ENCODE assay signal across 15 cellular contexts in the genomic region with DNA sequence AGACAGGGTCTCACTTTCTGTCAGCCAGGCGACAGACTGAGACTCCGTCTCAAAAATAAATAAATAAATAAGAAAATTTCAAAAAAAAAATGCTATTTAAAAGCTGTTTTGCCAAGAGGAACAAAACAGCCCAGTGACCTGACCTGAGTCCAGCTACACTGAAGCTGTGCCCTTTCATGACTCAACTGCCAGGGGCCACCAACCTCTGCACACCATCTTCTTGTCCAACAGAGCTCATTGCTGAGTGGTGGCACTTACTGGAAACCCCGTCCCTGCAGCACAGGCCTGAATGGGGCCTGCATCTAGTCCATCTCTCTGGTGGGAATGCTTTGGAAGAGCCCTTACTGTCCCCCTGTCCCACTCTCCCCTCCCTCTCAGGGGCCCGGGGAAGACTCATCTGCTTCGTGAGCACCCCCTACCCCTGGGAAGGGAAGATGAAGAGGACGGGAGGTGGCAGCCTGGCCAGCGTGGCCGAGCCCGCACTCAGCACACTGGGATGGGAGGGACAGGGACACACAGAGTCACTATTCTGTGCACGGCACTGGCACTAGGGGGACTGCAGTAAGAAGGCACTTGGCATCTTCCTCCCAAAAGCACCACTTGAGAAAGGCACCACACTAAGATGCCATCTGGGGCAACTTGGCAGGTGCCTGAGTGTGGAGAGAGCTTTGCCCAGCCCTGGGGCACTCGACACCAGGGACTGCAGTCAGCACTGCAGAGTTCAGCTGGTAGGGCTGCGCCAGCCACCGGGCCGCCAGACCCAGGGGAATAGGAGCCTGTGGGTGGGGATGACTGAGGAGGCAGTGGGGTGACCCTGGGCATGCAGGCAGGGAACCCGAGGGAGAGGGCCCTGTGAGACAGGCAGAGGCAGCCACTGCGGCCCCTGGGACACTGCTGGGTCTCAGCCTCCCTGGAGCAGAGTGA. TPM values are rescaled to one million over a fixed set of nuclear protein-coding genes. Genes with fewer than 3 reads are reported as not detected.
A peak's percentile ranks its signal among the peaks of the same experiment; 100 is the strongest.
DNase-seq lines count a peak whose midpoint lies in the region; TF ChIP-seq lines count a peak whose summit lies in the region.
"Had no signal": no experiment of that assay in that cellular context is flagged by ENCODE, and none has a peak within 500 bp of the region (broad histone marks: within the 10 kb centered on the region; RNA-seq: fewer than 3 reads in every experiment).

No MANE protein-coding gene starts in this region.

- intact Hi-C loops in sigmoid colon (cut with DNase I) = no loop called here

- no peak overlapping the region for H3K9ac ChIP-seq in mesendoderm (ENCODE audit: low read length)
- H3K9ac ChIP-seq: KMS-11 had no signal

- H2BK5ac ChIP-seq in mesendoderm (ENCODE audit: low read length) = no peak overlapping the region

- no peak overlapping the region for H3K56ac ChIP-seq in mesendoderm (ENCODE audit: low read length)

- H4K8ac ChIP-seq in mesendoderm (ENCODE audit: low read depth, low read length) = no peak overlapping the region

- no peak overlapping the region for H3K18ac ChIP-seq in mesendoderm (ENCODE audit: low read length)

- H3K9me3 ChIP-seq in right atrium auricular region (no peaks in the 10 kb centered on the region), sigmoid colon (no peaks in the 10 kb centered on the region)

- peak overlapping the region; percentile 64 to 66 for H3K27ac ChIP-seq in right atrium auricular region
- H3K27ac ChIP-seq in sigmoid colon = peak overlapping the region in 3 of 4 donors; percentile 53 to 80 (median 75)
- H3K27ac ChIP-seq in coronary artery = peak overlapping the region in 1 of 2 donors; percentile 4
- H3K27ac ChIP-seq in mesendoderm (ENCODE audit: low read depth, low read length) = no peak overlapping the region
- H3K27ac ChIP-seq: brain microvascular endothelial cell, KMS-11 had no signal

- H3K4ac ChIP-seq in mesendoderm (ENCODE audit: low read depth, low read length) = no peak overlapping the region

- in situ Hi-C loops in G401 (cut with HindIII; ENCODE audit: low sequenced_read_pairs) = no loop called here

- no peak overlapping the region for H2AK5ac ChIP-seq in mesendoderm (ENCODE audit: low read length)

- H3K79me1 ChIP-seq in mesendoderm (ENCODE audit: low read length) = peaks cover 27% of the 10 kb centered on the region

- H3K23ac ChIP-seq in mesendoderm (ENCODE audit: low read length) = no peak overlapping the region

- H2BK120ac ChIP-seq in mesendoderm (ENCODE audit: low read depth, low read length) = no peak overlapping the region

- H3K79me2 ChIP-seq in mesendoderm (ENCODE audit: control insufficient read depth, insufficient read depth, low read length) = peaks cover 19% of the 10 kb centered on the region

- H3K4me1 ChIP-seq in right atrium auricular region (peaks cover 0 to 82% of the 10 kb centered on the region in 2 donors), sigmoid colon (peaks cover 0 to 75% (median 66%) of the 10 kb centered on the region in 4 donors), mesendoderm (ENCODE audit: control insufficient read depth, low read depth, low read length) (no peaks in the 10 kb centered on the region)

- no peak for TF ChIP-seq POLR2A in sigmoid colon (IDR thresholded peaks at IDR 0.05)

- TF ChIP-seq CTCF in right atrium auricular region (IDR thresholded peaks at IDR 0.05) (no peak), sigmoid colon (IDR thresholded peaks at IDR 0.05) (no peak), coronary artery (IDR thresholded peaks at IDR 0.05) (no peak)

- TF ChIP-seq EP300 in sigmoid colon (IDR thresholded peaks at IDR 0.05) = no peak

- H4K5ac ChIP-seq in mesendoderm (ENCODE audit: low read length) = no peak overlapping the region

- DNase-seq in G401 (ENCODE audit: low spot score) (peak; percentile 97), NCI-H524 treated with DMSO at 0.1 percent for 48 hours (lab: John Stamatoyannopoulos, UW) (peak; percentile 85), right atrium auricular region (ENCODE audit: low spot score) (no peak), sigmoid colon (no peak), coronary artery (ENCODE audit: low spot score) (no peak), 8988T (no peak), mesendoderm (no peak)
- DNase-seq: activated CD4-positive, alpha-beta T cell treated with anti-CD3 and anti-CD28 coated beads, Interleukin-2, amount 50 U/mL, for 48 hours; activated T-cell treated with anti-CD3 and anti-CD28 coated beads, Interleukin-2, amount 50 U/mL, for 4 hours; brain microvascular endothelial cell; DMS153; H9; NCI-H2081; SW 1271 had no signal

- 85 to 86% methylated on average over 16 of the region's 16 CpGs for WGBS in sigmoid colon, 2 donors
- no CpG with 5 or more reads among the region's 16 CpGs for WGBS in mesendoderm (ENCODE audit: extremely low coverage, insufficient coverage, low lambda C conversion rate)

- no peak overlapping the region for H3K4me2 ChIP-seq in mesendoderm (ENCODE audit: low read length)
- H3K4me2 ChIP-seq: KMS-11 had no signal

- H3K4me3 ChIP-seq in right atrium auricular region = no peak overlapping the region
- no peak overlapping the region for H3K4me3 ChIP-seq in sigmoid colon
- H3K4me3 ChIP-seq in coronary artery = no peak overlapping the region
- H3K4me3 ChIP-seq in mesendoderm (ENCODE audit: low read length) = no peak overlapping the region

- H3K27me3 ChIP-seq in right atrium auricular region = no peaks in the 10 kb centered on the region
- H3K27me3 ChIP-seq in sigmoid colon = no peaks in the 10 kb centered on the region
- H3K27me3 ChIP-seq in mesendoderm (ENCODE audit: insufficient read depth, low read length, poor library complexity) = no peaks in the 10 kb centered on the region
- H3K27me3 ChIP-seq: brain microvascular endothelial cell had no signal

- no peak overlapping the region for H2BK15ac ChIP-seq in mesendoderm (replicated peaks; ENCODE audit: low read depth)

- no peaks in the 10 kb centered on the region for H3K36me3 ChIP-seq in right atrium auricular region
- H3K36me3 ChIP-seq in sigmoid colon = peaks cover 0 to 6% (median 0%) of the 10 kb centered on the region in 4 donors
- H3K36me3 ChIP-seq in mesendoderm (ENCODE audit: control insufficient read depth, insufficient read depth, low read length) = no peaks in the 10 kb centered on the region

RNA-seq across cellular contexts. Expression of a gene that starts 13.5 kb away (rescaled TPM):
- total RNA-seq in G401 (2014; rRNA removed; shearing (Covaris generic)) = 11.9 and 15.4 TPM in 2 replicates
- total RNA-seq in right atrium auricular region = 10 to 100 TPM; 39.3 to 53.1 TPM
- total RNA-seq in sigmoid colon = 100 to 1,000 TPM in 2 of 4 donors, 10 to 100 TPM in 2; 86.7 to 120 (median 98.4) TPM
- 10 to 100 TPM; 15.0 to 40.0 (median 16.2) TPM for polyA plus RNA-seq in sigmoid colon
- 10.0 TPM for polyA plus RNA-seq in mesendoderm (2013, experiment 1 of 2)
- 10.3 TPM for polyA plus RNA-seq in mesendoderm (2013, experiment 2 of 2)

RNA-seq across cellular contexts. Expression of a gene that starts 22.1 kb away (rescaled TPM):
- 26.7 and 40.8 TPM in 2 replicates for total RNA-seq in G401 (2014; rRNA removed; shearing (Covaris generic))
- total RNA-seq in right atrium auricular region (10 to 100 TPM; 57.5 to 83.0 TPM), sigmoid colon (10 to 100 TPM; 50.0 to 62.6 (median 62.2) TPM)
- polyA plus RNA-seq in sigmoid colon = 100 to 1,000 TPM in 1 of 3 donors, 10 to 100 TPM in 2; 48.0 to 137 (median 76.3) TPM
- 36.8 TPM for polyA plus RNA-seq in mesendoderm (2013, experiment 1 of 2)
- polyA plus RNA-seq in mesendoderm (2013, experiment 2 of 2) = 35.1 TPM

RNA-seq across cellular contexts. Expression of a gene that starts 52.9 kb away (rescaled TPM):
- 7.0 and 14.2 TPM in 2 replicates for total RNA-seq in G401 (2014; rRNA removed; shearing (Covaris generic))
- 1 to 10 TPM in 1 of 2 donors, under 1 TPM in 1; 0.59 to 2.4 TPM for total RNA-seq in right atrium auricular region
- total RNA-seq in sigmoid colon = 1 to 10 TPM in 2 of 4 donors, under 1 TPM in 1, not detected in 1; 0.36 to 1.9 (median 1.2) TPM
- 1 to 10 TPM; 2.5 to 6.6 (median 4.3) TPM for polyA plus RNA-seq in sigmoid colon
- 2.8 TPM for polyA plus RNA-seq in mesendoderm (2013, experiment 1 of 2)
- 2.4 TPM for polyA plus RNA-seq in mesendoderm (2013, experiment 2 of 2)

Comparison
In these comparisons a context has a peak if more than half of its experiments do, and no peak if none do; other contexts are left out.
1. DNase-seq: peak in G401 (single experiment) and NCI-H524 treated with DMSO at 0.1 percent for 48 hours (single experiment); none in right atrium auricular region (single experiment), sigmoid colon (single experiment), coronary artery (single experiment), 8988T (single experiment) and mesendoderm (single experiment).